ENCODE assay signal across 8 cellular contexts in the genomic region with DNA sequence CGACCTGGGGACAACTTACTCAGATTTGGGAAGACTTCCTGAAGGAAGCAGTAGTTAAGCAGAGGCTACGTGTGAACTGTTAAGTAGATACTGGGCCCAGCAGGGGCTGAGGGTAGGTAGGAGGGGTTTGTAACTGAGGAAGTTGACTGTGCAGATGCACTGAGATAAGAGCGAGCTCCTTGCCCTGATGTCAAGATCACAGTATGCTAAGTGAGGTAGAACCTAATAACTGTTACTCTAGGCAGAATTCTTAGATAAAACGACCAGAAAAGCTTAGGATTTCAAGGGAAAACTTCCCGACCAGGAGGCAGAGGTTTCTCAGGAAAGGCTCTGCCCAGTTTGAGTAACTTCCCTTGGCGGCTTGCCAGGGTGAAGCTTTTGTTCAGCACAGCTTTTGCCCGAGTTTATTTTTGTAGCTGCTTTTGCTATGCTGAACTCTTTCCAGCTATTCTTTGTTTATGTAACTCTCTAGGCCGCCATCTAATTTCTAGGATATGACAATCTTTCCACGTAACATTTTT.
A peak's percentile ranks its signal among the peaks of the same experiment; 100 is the strongest.
DNase-seq lines count a peak whose midpoint lies in the region; ATAC-seq and TF ChIP-seq lines count a peak whose summit lies in the region.

No MANE protein-coding gene starts in this region.

- H3K4me3 ChIP-seq in uterus = no peak overlapping the region

- no peaks in the 10 kb centered on the region for H3K27me3 Mint-ChIP-seq in mesothelial cell of epicardium (ENCODE audit: low read depth)

- H3K27ac ChIP-seq in uterus = peak overlapping the region in 1 of 2 donors; percentile 62

- intact Hi-C loops in uterus (cut with DNase I; ENCODE audit: low total_unique reads) = no loop called here

- TF ChIP-seq POLR2A in erythroblast (IDR thresholded peaks at IDR 0.05; ENCODE audit: low read length) (no peak), uterus (IDR thresholded peaks at IDR 0.05) (no peak)

- DNase-seq in Caki2 (ENCODE audit: low read depth) = peak; percentile 54
- DNase-seq in HT1080 (ENCODE audit: low read depth) = peak; percentile 81
- DNase-seq in SK-MEL-5 (ENCODE audit: low read depth, low spot score) = peak; percentile 12
- peak; percentile 62 to 78 for DNase-seq in erythroblast (lab: John Stamatoyannopoulos, UW)
- peak; percentile 64 to 72 for DNase-seq in mesothelial cell of epicardium (ENCODE audit: low spot score in 2 of 2, unreplicated experiment in 2 of 2)
- DNase-seq in uterus = peak; percentile 25 to 77
- DNase-seq in DMS79 treated with DMSO at 0.1 percent for 48 hours (lab: John Stamatoyannopoulos, UW) = no peak

- in situ Hi-C loops in Caki2 (cut with HindIII; ENCODE audit: low pct_unique_long_range_greater_than_20kb, low sequenced_read_pairs) (no loop called here), SK-MEL-5 (cut with HindIII; ENCODE audit: low pct_unique_long_range_greater_than_20kb, low sequenced_read_pairs) (no loop called here)

- peak overlapping the region; percentile 93 for H3K27ac Mint-ChIP-seq in mesothelial cell of epicardium

- H3K27me3 ChIP-seq in uterus = no peaks in the 10 kb centered on the region

- TF ChIP-seq CTCF in mesothelial cell of epicardium (IDR thresholded peaks at IDR 0.05; ENCODE audit: unreplicated experiment) (no peak), uterus (IDR thresholded peaks at IDR 0.05) (no peak)

- peaks cover under 1% of the 10 kb centered on the region for H3K9me3 Mint-ChIP-seq in mesothelial cell of epicardium

- H3K4me1 Mint-ChIP-seq in mesothelial cell of epicardium = peaks cover 37% of the 10 kb centered on the region

- H3K4me3 Mint-ChIP-seq in mesothelial cell of epicardium = peak overlapping the region; percentile 13

- no peaks in the 10 kb centered on the region for H3K36me3 Mint-ChIP-seq in mesothelial cell of epicardium

- no peak for ATAC-seq in HG03342 (IDR thresholded peaks at IDR 0.05; ENCODE audit: unreplicated experiment)

- no peaks in the 10 kb centered on the region for H3K9me3 ChIP-seq in uterus

- no peaks in the 10 kb centered on the region for H3K36me3 ChIP-seq in uterus

- H3K4me1 ChIP-seq in uterus = no peaks in the 10 kb centered on the region
